1 cellular context compared by ENCODE assay signal in genomic region chr2:9282713-9283112, GRCh38.
TF ChIP-seq lines count a peak whose summit lies in the region.

No MANE protein-coding gene starts in this region.

TF ChIP-seq in WTC11, 78 proteins besides CTCF, POLR2A, EP300 and RAD21 (continued from another document):
- no peak for TF ChIP-seq STAT6 (CRISPR knock-in tag; conservative IDR thresholded peaks at IDR 0.05; ENCODE audit: low read depth)
